9 cellular contexts compared by ENCODE assay signal in the genomic region with DNA sequence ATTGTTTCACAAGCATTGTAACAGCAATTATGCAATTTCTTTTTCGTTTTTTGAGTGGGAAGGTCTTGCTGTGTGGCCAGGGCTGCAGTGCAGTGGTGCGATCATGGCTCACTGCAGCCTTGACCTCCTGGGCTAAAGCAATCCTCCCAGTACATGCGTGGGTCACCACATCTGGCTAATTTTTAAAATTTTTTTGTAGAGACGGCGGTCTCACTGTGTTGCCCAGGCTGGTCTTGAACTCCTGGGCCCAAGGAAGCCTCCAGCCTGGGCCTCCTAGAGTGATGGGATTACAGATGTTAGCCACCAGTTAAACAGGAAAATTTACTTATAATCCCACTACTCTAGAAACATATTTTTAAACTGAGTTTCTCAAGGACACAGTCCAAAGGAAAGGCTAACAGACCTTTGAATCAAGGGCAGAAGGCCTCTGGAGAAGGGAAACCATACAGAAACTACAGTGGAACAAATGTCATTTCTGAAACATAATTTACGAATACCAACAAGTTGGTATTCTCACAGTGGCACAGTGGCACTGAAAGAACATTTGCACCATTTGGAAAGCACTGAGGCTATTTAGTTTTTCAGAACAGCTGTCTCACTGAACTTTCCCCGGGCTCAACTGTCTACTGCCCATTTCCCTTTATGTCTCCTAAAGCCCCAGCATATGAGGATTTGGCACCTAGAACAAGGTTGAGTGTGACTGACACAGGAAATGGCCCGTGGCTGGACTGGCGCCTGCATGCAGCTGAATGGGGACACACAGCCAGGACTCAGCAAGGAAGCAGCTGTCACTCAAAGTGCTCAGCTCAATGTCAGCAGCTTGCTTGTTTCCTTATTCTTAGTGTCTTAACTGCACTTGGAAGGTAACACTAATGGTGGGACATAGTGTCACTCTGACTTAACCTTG. TPM values are rescaled to one million over a fixed set of nuclear protein-coding genes. Genes with fewer than 3 reads are reported as not detected.
DNase-seq lines count a peak whose midpoint lies in the region; ATAC-seq and TF ChIP-seq lines count a peak whose summit lies in the region.
"Had no signal": no experiment of that assay in that cellular context is flagged by ENCODE, and none has a peak within 500 bp of the region (broad histone marks: within the 10 kb centered on the region; RNA-seq: fewer than 3 reads in every experiment).

No MANE protein-coding gene starts in this region.

- H3F3A ChIP-seq in SK-N-SH (replicated peaks; ENCODE audit: insufficient read depth), result peaks cover 7% of the 10 kb centered on the region

- H3K27me3 ChIP-seq in CD8-positive, alpha-beta memory T cell (ENCODE audit: insufficient read depth, low read length, poor library complexity, severe bottlenecking), result no peaks in the 10 kb centered on the region
- no peaks in the 10 kb centered on the region for H3K27me3 ChIP-seq in SK-N-SH (ENCODE audit: insufficient read depth)
- H3K27me3 ChIP-seq in H7 (ENCODE audit: control insufficient read depth, insufficient read depth, low read length), result no peaks in the 10 kb centered on the region

- intact Hi-C loops in activated T-helper 1 cell treated with anti-CD3 and anti-CD28 coated beads, Interleukin-12 subunit alpha, Interleukin-12 subunit beta, Interleukin-2, Interleukin-4 antibody, amounts not matched to agents 30 ng/mL and 10 ng/mL and 1 ng/mL, durations not matched to agents 14 hours and 24 hours and 36 hours (cut with micrococcal nuclease), result loop anchor here (5.0 to 10.0 kb wide), 8 partner anchors 162 to 1267 kb away; a partner anchor contains a TSS

- no peaks in the 10 kb centered on the region for H3K9me3 ChIP-seq in CD8-positive, alpha-beta memory T cell (ENCODE audit: low read length)
- H3K9me3 ChIP-seq in SK-N-SH, result no peaks in the 10 kb centered on the region

- no peak overlapping the region for H3K27ac ChIP-seq in CD8-positive, alpha-beta memory T cell (ENCODE audit: low read depth, low read length)
- H3K27ac ChIP-seq in SK-N-SH (ENCODE audit: low read depth in 2 of 2, low read length in 1 of 2), result no peak overlapping the region

- no peak for DNase-seq in CD8-positive, alpha-beta memory T cell
- DNase-seq in NAMALWA (ENCODE audit: low spot score), result peak; percentile 53
- DNase-seq in activated T-helper 1 cell treated with anti-CD3 and anti-CD28 coated beads, Interleukin-12 subunit alpha, Interleukin-12 subunit beta, Interleukin-2, Interleukin-4 antibody, amounts not matched to agents 30 ng/mL and 10 ng/mL and 1 ng/mL, durations not matched to agents 14 hours and 24 hours and 36 hours (ENCODE audit: low spot score), result no peak
- peak; percentile 69 for DNase-seq in medulla oblongata (ENCODE audit: extremely low spot score)
- DNase-seq in SK-N-SH, result no peak
- DNase-seq in activated gamma-delta T cell treated with Interleukin-2 at 50 U/mL for 16 hours, result no peak
- no peak for DNase-seq in H7
- DNase-seq: activated B cell treated with CpG ODN at 0.5 μM for 24 hours had no signal

- H3K4me1 Mint-ChIP-seq in CD8-positive, alpha-beta memory T cell, result peaks cover 25 to 41% (median 31%) of the 10 kb centered on the region in 3 donors
- H3K4me1 Mint-ChIP-seq in activated T-helper 1 cell treated with anti-CD3 and anti-CD28 coated beads, Interleukin-12 subunit alpha, Interleukin-12 subunit beta, Interleukin-2, Interleukin-4 antibody, amounts not matched to agents 30 ng/mL and 10 ng/mL and 1 ng/mL, durations not matched to agents 14 hours and 24 hours and 36 hours (ENCODE audit: low read depth), result peaks cover 50% of the 10 kb centered on the region

- peaks cover 0 to 18% (median 0%) of the 10 kb centered on the region in 3 donors for H3K36me3 Mint-ChIP-seq in CD8-positive, alpha-beta memory T cell
- peaks cover 10% of the 10 kb centered on the region for H3K36me3 Mint-ChIP-seq in activated T-helper 1 cell treated with anti-CD3 and anti-CD28 coated beads, Interleukin-12 subunit alpha, Interleukin-12 subunit beta, Interleukin-2, Interleukin-4 antibody, amounts not matched to agents 30 ng/mL and 10 ng/mL and 1 ng/mL, durations not matched to agents 14 hours and 24 hours and 36 hours (ENCODE audit: low read depth)

- H4K20me1 ChIP-seq in SK-N-SH (ENCODE audit: insufficient read depth), result peaks cover 15% of the 10 kb centered on the region

- no peak overlapping the region for H2AFZ ChIP-seq in SK-N-SH (ENCODE audit: low read depth)

- no peak for ATAC-seq in HG03025 (IDR thresholded peaks at IDR 0.05; ENCODE audit: low FRiP score, unreplicated experiment)

- TF ChIP-seq CTCF in SK-N-SH (IDR thresholded peaks at IDR 0.05), result no peak

- peak overlapping the region in 6 of 8 donors; percentile 53 to 100 (median 74) for H3K27ac Mint-ChIP-seq in CD8-positive, alpha-beta memory T cell
- H3K27ac Mint-ChIP-seq in activated T-helper 1 cell treated with anti-CD3 and anti-CD28 coated beads, Interleukin-12 subunit alpha, Interleukin-12 subunit beta, Interleukin-2, Interleukin-4 antibody, amounts not matched to agents 30 ng/mL and 10 ng/mL and 1 ng/mL, durations not matched to agents 14 hours and 24 hours and 36 hours, result peak overlapping the region; percentile 69
- H3K27ac Mint-ChIP-seq: activated B cell treated with CpG ODN at 0.5 μM for 24 hours had no signal

- H3K4me2 ChIP-seq in SK-N-SH, result no peak overlapping the region

- CTCF ChIA-PET in CD8-positive, alpha-beta memory T cell (lab: Charles Lee), result no interaction called here
- CTCF ChIA-PET in SK-N-SH (lab: Yijun Ruan, JAX), result interaction anchor here (1.4 kb wide), 1 partner anchor 11 kb away, joined by 4 read pairs; no protein-coding TSS in a partner anchor

- peak overlapping the region in 5 of 7 donors; percentile 1 to 100 (median 56) for H3K4me3 Mint-ChIP-seq in CD8-positive, alpha-beta memory T cell
- peak overlapping the region; percentile 62 for H3K4me3 Mint-ChIP-seq in activated T-helper 1 cell treated with anti-CD3 and anti-CD28 coated beads, Interleukin-12 subunit alpha, Interleukin-12 subunit beta, Interleukin-2, Interleukin-4 antibody, amounts not matched to agents 30 ng/mL and 10 ng/mL and 1 ng/mL, durations not matched to agents 14 hours and 24 hours and 36 hours
- H3K4me3 Mint-ChIP-seq: activated B cell treated with CpG ODN at 0.5 μM for 24 hours had no signal

- H3K36me3 ChIP-seq in CD8-positive, alpha-beta memory T cell (ENCODE audit: insufficient read depth, low read length), result no peaks in the 10 kb centered on the region
- H3K36me3 ChIP-seq in SK-N-SH (replicated peaks in 1 of 2; ENCODE audit: control insufficient read depth in 1 of 2, insufficient read depth in 2 of 2, low read length in 1 of 2), result no peaks in the 10 kb centered on the region
- H3K36me3 ChIP-seq in H7 (replicated peaks; ENCODE audit: control insufficient read depth, insufficient read depth, low read length), result no peaks in the 10 kb centered on the region

- 77% methylated on average over 9 of the region's 9 CpGs for WGBS in SK-N-SH (ENCODE audit: low lambda C conversion rate)

- TF ChIP-seq RAD21 in SK-N-SH (IDR thresholded peaks at IDR 0.05; ENCODE audit: low read length), result no peak

- H3K4me1 ChIP-seq in CD8-positive, alpha-beta memory T cell (ENCODE audit: insufficient read depth, low read length), result peaks cover 20% of the 10 kb centered on the region
- peaks cover 3 to 17% of the 10 kb centered on the region in 2 experiments; a peak in 2 of 4 replicates for H3K4me1 ChIP-seq in SK-N-SH (ENCODE audit: control insufficient read depth in 1 of 2, insufficient read depth in 2 of 2, low read depth in 1 of 2, low read length in 1 of 2)

- peaks cover 22% of the 10 kb centered on the region for H3K79me2 ChIP-seq in SK-N-SH (ENCODE audit: insufficient read depth)

- H3K4me3 ChIP-seq in CD8-positive, alpha-beta memory T cell (ENCODE audit: low read length), result no peak overlapping the region
- H3K4me3 ChIP-seq in SK-N-SH (ENCODE audit: low read depth in 2 of 2, low read length in 1 of 2) (no peak overlapping the region), H7 (ENCODE audit: insufficient read depth, low read depth, low read length) (no peak overlapping the region)

- H3K9ac ChIP-seq in SK-N-SH, result no peak overlapping the region

- H3K9me3 Mint-ChIP-seq in CD8-positive, alpha-beta memory T cell, result no peaks in the 10 kb centered on the region
- H3K9me3 Mint-ChIP-seq in activated T-helper 1 cell treated with anti-CD3 and anti-CD28 coated beads, Interleukin-12 subunit alpha, Interleukin-12 subunit beta, Interleukin-2, Interleukin-4 antibody, amounts not matched to agents 30 ng/mL and 10 ng/mL and 1 ng/mL, durations not matched to agents 14 hours and 24 hours and 36 hours, result no peaks in the 10 kb centered on the region
- H3K9me3 Mint-ChIP-seq: activated B cell treated with CpG ODN at 0.5 μM for 24 hours had no signal

- no peak for TF ChIP-seq EP300 in SK-N-SH (IDR thresholded peaks at IDR 0.05; ENCODE audit: borderline replicate concordance in 1 of 2, low read depth in 1 of 2, low read length in 1 of 2)

- no peaks in the 10 kb centered on the region for H3K9me2 ChIP-seq in SK-N-SH

- H3K27me3 Mint-ChIP-seq in CD8-positive, alpha-beta memory T cell, result no peaks in the 10 kb centered on the region
- no peaks in the 10 kb centered on the region for H3K27me3 Mint-ChIP-seq in activated T-helper 1 cell treated with anti-CD3 and anti-CD28 coated beads, Interleukin-12 subunit alpha, Interleukin-12 subunit beta, Interleukin-2, Interleukin-4 antibody, amounts not matched to agents 30 ng/mL and 10 ng/mL and 1 ng/mL, durations not matched to agents 14 hours and 24 hours and 36 hours (ENCODE audit: insufficient read depth)
- H3K27me3 Mint-ChIP-seq: activated B cell treated with CpG ODN at 0.5 μM for 24 hours had no signal

- POLR2A ChIA-PET in CD8-positive, alpha-beta memory T cell (lab: Charles Lee), result no interaction called here
- POLR2A ChIA-PET in SK-N-SH (lab: Yijun Ruan, JAX), result no interaction called here

RNA-seq across cellular contexts. Expression of a gene that starts 2.8 kb away (rescaled TPM):
- 100 to 1,000 TPM; 197 to 203 TPM for total RNA-seq in CD8-positive, alpha-beta memory T cell
- 191 TPM for polyA plus RNA-seq in CD8-positive, alpha-beta memory T cell
- total RNA-seq in activated T-helper 1 cell treated with anti-CD3 and anti-CD28 coated beads, Interleukin-12 subunit alpha, Interleukin-12 subunit beta, Interleukin-2, Interleukin-4 antibody, amounts not matched to agents 30 ng/mL and 10 ng/mL and 1 ng/mL, durations not matched to agents 14 hours and 24 hours and 36 hours, result 209 and 214 TPM in 2 replicates
- 195 and 224 TPM in 2 replicates for polyA plus RNA-seq in SK-N-SH (2012; rRNA removed)
- 189 and 197 TPM in 2 replicates for polyA plus RNA-seq in SK-N-SH (2012; cell fraction: cytosol; rRNA removed)
- 116 and 207 TPM in 2 replicates for polyA plus RNA-seq in SK-N-SH (2012; cell fraction: nucleus; rRNA removed)
- 106 and 109 TPM in 2 replicates for total RNA-seq in H7 (2014; rRNA removed; shearing (Covaris generic))

RNA-seq across cellular contexts. Expression of a gene that starts 52.1 kb away (rescaled TPM):
- 10 to 100 TPM in 1 of 2 experiments, 1 to 10 TPM in 1; 9.8 to 10.3 TPM for total RNA-seq in CD8-positive, alpha-beta memory T cell
- 8.2 TPM for polyA plus RNA-seq in CD8-positive, alpha-beta memory T cell
- total RNA-seq in activated T-helper 1 cell treated with anti-CD3 and anti-CD28 coated beads, Interleukin-12 subunit alpha, Interleukin-12 subunit beta, Interleukin-2, Interleukin-4 antibody, amounts not matched to agents 30 ng/mL and 10 ng/mL and 1 ng/mL, durations not matched to agents 14 hours and 24 hours and 36 hours, result 11.5 and 13.1 TPM in 2 replicates
- polyA plus RNA-seq in SK-N-SH (2012; rRNA removed), result 52.7 and 65.2 TPM in 2 replicates
- 49.1 and 55.1 TPM in 2 replicates for polyA plus RNA-seq in SK-N-SH (2012; cell fraction: cytosol; rRNA removed)
- polyA plus RNA-seq in SK-N-SH (2012; cell fraction: nucleus; rRNA removed), result 35.4 and 62.8 TPM in 2 replicates
- 22.4 and 24.4 TPM in 2 replicates for total RNA-seq in H7 (2014; rRNA removed; shearing (Covaris generic))

Comparison
In these comparisons a context has a peak if more than half of its experiments do, and no peak if none do; other contexts are left out.
1. DNase-seq: peak in NAMALWA (single experiment) and medulla oblongata (single experiment); none in CD8-positive, alpha-beta memory T cell (0 of 5), activated T-helper 1 cell treated with anti-CD3 and anti-CD28 coated beads, Interleukin-12 subunit alpha, Interleukin-12 subunit beta, Interleukin-2, Interleukin-4 antibody, amounts not matched to agents 30 ng/mL and 10 ng/mL and 1 ng/mL, durations not matched to agents 14 hours and 24 hours and 36 hours (single experiment), SK-N-SH (single experiment), activated gamma-delta T cell treated with Interleukin-2 at 50 U/mL for 16 hours (single experiment) and H7 (single experiment).